Comparison of ENCODE assay signal across 24 cellular contexts in genomic region chr21:14559144-14559543, GRCh38.
DNase-seq lines count a peak whose midpoint lies in the region; ATAC-seq and TF ChIP-seq lines count a peak whose summit lies in the region.
"Had no signal": no experiment of that assay in that cellular context is flagged by ENCODE, and none has a peak within 500 bp of the region (broad histone marks: within the 10 kb centered on the region; RNA-seq: fewer than 3 reads in every experiment).

No MANE protein-coding gene starts in this region.

- no peak overlapping the region for H2AFZ ChIP-seq in OCI-LY3 (ENCODE audit: low read depth, low read length)

- H3K4me1 Mint-ChIP-seq in stimulated activated naive CD8-positive, alpha-beta T cell treated with anti-CD3 and anti-CD28 coated beads, Interleukin-15, amount 100 ng/mL, for 72 hours = peaks cover 48% of the 10 kb centered on the region

- H3K4me1 ChIP-seq in OCI-LY3 (ENCODE audit: low read length) = peaks cover 50% of the 10 kb centered on the region
- H3K4me1 ChIP-seq: gastroesophageal sphincter, HAP-1, right atrium auricular region had no signal

- peaks cover 16 to 23% of the 10 kb centered on the region in 2 donors for H3K9me3 Mint-ChIP-seq in stimulated activated naive CD8-positive, alpha-beta T cell treated with anti-CD3 and anti-CD28 coated beads, Interleukin-15, amount 100 ng/mL, for 72 hours

- no peak overlapping the region for H3K4me2 ChIP-seq in OCI-LY3 (ENCODE audit: low read length)
- H3K4me2 ChIP-seq: BLaER1 had no signal

- ATAC-seq in activated CD4-positive, CD25-positive, alpha-beta regulatory T cell treated with anti-CD3 and anti-CD28 coated beads, Interleukin-2, amount 50 U/mL, for 24 hours = peak; percentile 10 to 59
- ATAC-seq in HG02678 (IDR thresholded peaks at IDR 0.05; ENCODE audit: unreplicated experiment) (peak; percentile 58), GM19467 (IDR thresholded peaks at IDR 0.05; ENCODE audit: unreplicated experiment) (no peak)
- peak; percentile 50 for ATAC-seq in stimulated activated naive CD8-positive, alpha-beta T cell treated with anti-CD3 and anti-CD28 coated beads, Interleukin-15, amount 100 ng/mL, for 72 hours
- ATAC-seq: activated naive CD4-positive, alpha-beta T cell treated with anti-CD3 and anti-CD28 coated beads, Interleukin-2, amount 50 U/mL, for 72 hours; esophagus mucosa; gastroesophageal sphincter; naive thymus-derived CD4-positive, alpha-beta T cell had no signal

- no peaks in the 10 kb centered on the region for H4K20me1 ChIP-seq in OCI-LY3 (ENCODE audit: insufficient read depth, low read length)
- H4K20me1 ChIP-seq: BLaER1 had no signal

- H3K9ac ChIP-seq in OCI-LY3 (ENCODE audit: low read length) = no peak overlapping the region
- H3K9ac ChIP-seq: BLaER1 had no signal

- H3K27ac ChIP-seq in OCI-LY3 (ENCODE audit: low read length) = peak overlapping the region; percentile 63
- H3K27ac ChIP-seq: BLaER1, gastroesophageal sphincter, ovary, right atrium auricular region, SK-N-MC had no signal

- H3K4me3 Mint-ChIP-seq in stimulated activated naive CD8-positive, alpha-beta T cell treated with anti-CD3 and anti-CD28 coated beads, Interleukin-15, amount 100 ng/mL, for 72 hours = no peak overlapping the region
- H3K4me3 Mint-ChIP-seq: T-helper 2 cell treated with Interferon-gamma antibody and Interleukin-4, amounts not matched to agents 5 μg/mL and 100 μg/mL, for 36 hours had no signal

- DNase-seq in activated CD4-positive, CD25-positive, alpha-beta regulatory T cell treated with anti-CD3 and anti-CD28 coated beads, Interleukin-2, amount 50 U/mL, for 72 hours = no peak
- no peak for DNase-seq in stimulated activated naive CD8-positive, alpha-beta T cell treated with anti-CD3 and anti-CD28 coated beads, Interleukin-15, amount 100 ng/mL, for 72 hours
- DNase-seq in RPMI8226 = no peak
- no peak for DNase-seq in HK-2 (ENCODE audit: unreplicated experiment)
- DNase-seq: activated CD4-positive, CD25-positive, alpha-beta regulatory T cell; activated T-cell treated with anti-CD3 and anti-CD28 coated beads, Interleukin-2, amount 50 U/mL, for 48 hours; effector CD8-positive, alpha-beta T cell; naive thymus-derived CD4-positive, alpha-beta T cell; NCI-H1105; NCI-H446 treated with DMSO at 0.1 percent for 48 hours; NK-92 treated with Interleukin-12 subunit alpha and Interleukin-12 subunit beta, amount 100 ng/mL, for 24 hours; ovary had no signal

- no peak for TF ChIP-seq CTCF in OCI-LY3 (IDR thresholded peaks at IDR 0.05; ENCODE audit: low read depth, low read length)

- peaks cover 10% of the 10 kb centered on the region for H3K9me3 ChIP-seq in OCI-LY3 (ENCODE audit: insufficient read depth, low read length)
- H3K9me3 ChIP-seq: gastroesophageal sphincter, ovary, right atrium auricular region had no signal

- no peaks in the 10 kb centered on the region for H3K79me2 ChIP-seq in OCI-LY3 (ENCODE audit: low read length)

- no peak overlapping the region for H3K27ac Mint-ChIP-seq in stimulated activated naive CD8-positive, alpha-beta T cell treated with anti-CD3 and anti-CD28 coated beads, Interleukin-15, amount 100 ng/mL, for 72 hours
- H3K27ac Mint-ChIP-seq: activated naive CD4-positive, alpha-beta T cell treated with anti-CD3 and anti-CD28 coated beads, Interleukin-2, amount 50 U/mL, for 72 hours had no signal

- H3K4me3 ChIP-seq in OCI-LY3 (ENCODE audit: low read length) = no peak overlapping the region
- H3K4me3 ChIP-seq: BLaER1, gastroesophageal sphincter, HAP-1, ovary, right atrium auricular region, SK-N-MC had no signal

- H3K27me3 ChIP-seq in OCI-LY3 (ENCODE audit: low read depth, low read length) = no peaks in the 10 kb centered on the region
- H3K27me3 ChIP-seq: BLaER1, gastroesophageal sphincter, ovary, right atrium auricular region had no signal

- peaks cover 21% of the 10 kb centered on the region for H3K36me3 ChIP-seq in OCI-LY3 (replicated peaks; ENCODE audit: low read depth, low read length)
- H3K36me3 ChIP-seq: BLaER1, gastroesophageal sphincter, HAP-1, ovary, right atrium auricular region had no signal

- no peaks in the 10 kb centered on the region for H3K27me3 Mint-ChIP-seq in stimulated activated naive CD8-positive, alpha-beta T cell treated with anti-CD3 and anti-CD28 coated beads, Interleukin-15, amount 100 ng/mL, for 72 hours
- H3K27me3 Mint-ChIP-seq: naive thymus-derived CD4-positive, alpha-beta T cell had no signal
